15 cellular contexts compared by ENCODE assay signal in the genomic region with DNA sequence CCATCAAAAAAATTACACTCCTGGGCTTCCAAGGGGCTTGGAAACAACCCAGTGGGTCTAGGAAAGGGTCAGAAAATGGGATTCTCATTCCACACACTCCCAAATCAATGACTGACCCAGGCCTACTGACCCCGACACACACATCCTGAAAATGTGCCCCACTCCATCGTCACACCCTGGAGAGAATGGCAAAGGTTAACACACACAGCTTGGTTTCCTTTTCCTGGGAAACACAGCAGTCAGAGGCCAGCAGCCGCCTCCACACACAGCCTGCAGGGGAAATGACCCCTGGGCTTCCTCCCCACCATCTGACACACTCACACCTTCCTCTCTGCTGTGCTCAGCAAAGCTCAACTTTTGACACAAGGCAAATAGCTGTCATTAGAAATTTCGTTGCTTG. TPM values are rescaled to one million over a fixed set of nuclear protein-coding genes. Genes with fewer than 3 reads are reported as not detected.
DNase-seq lines count a peak whose midpoint lies in the region; ATAC-seq and TF ChIP-seq lines count a peak whose summit lies in the region.
"Had no signal": no experiment of that assay in that cellular context is flagged by ENCODE, and none has a peak within 500 bp of the region (broad histone marks: within the 10 kb centered on the region; RNA-seq: fewer than 3 reads in every experiment).

No MANE protein-coding gene starts in this region.

- H3K36me3 Mint-ChIP-seq in endothelial cell (ENCODE audit: low read depth, unreplicated experiment) (peaks cover 11% of the 10 kb centered on the region), type B pancreatic cell (no peaks in the 10 kb centered on the region)
- H3K36me3 Mint-ChIP-seq: CD4-positive, CD25-positive, alpha-beta regulatory T cell had no signal

- H3K27ac ChIP-seq in cardiac muscle cell (peak overlapping the region; percentile 81), mesodermal cell (ENCODE audit: low read depth, low read length, severe bottlenecking) (peak overlapping the region; percentile 2)
- H3K27ac ChIP-seq: 22Rv1, dorsolateral prefrontal cortex had no signal

- DNase-seq in cardiac muscle cell (ENCODE audit: low read depth in 1 of 2, low spot score in 1 of 2) (peak in 1 of 2 donors; percentile 21), Right ventricle myocardium superior (no peak), endothelial cell (ENCODE audit: low spot score) (peak; percentile 49), type B pancreatic cell (ENCODE audit: extremely low spot score, unreplicated experiment) (no peak), SHP77 (lab: John Stamatoyannopoulos, UW) (no peak), SW480 (ENCODE audit: low spot score) (no peak)
- DNase-seq: anterior cingulate cortex; CD4-positive, CD25-positive, alpha-beta regulatory T cell; NCI-H446 treated with DMSO at 0.1 percent for 48 hours; SK-N-SH; stimulated activated naive CD8-positive, alpha-beta T cell treated with anti-CD3 and anti-CD28 coated beads, Interleukin-15, Interleukin-2, amounts not matched to agents 100 U/mL and 50 U/mL, for 24 hours had no signal

- no peaks in the 10 kb centered on the region for H3K27me3 ChIP-seq in cardiac muscle cell
- H3K27me3 ChIP-seq: dorsolateral prefrontal cortex had no signal

- H3K9me3 ChIP-seq in cardiac muscle cell (ENCODE audit: low read depth) (no peaks in the 10 kb centered on the region), mesodermal cell (ENCODE audit: control insufficient read depth, low read length) (no peaks in the 10 kb centered on the region)
- H3K9me3 ChIP-seq: SK-N-SH had no signal

- no peak for TF ChIP-seq CTCF in cardiac muscle cell (IDR thresholded peaks at IDR 0.05; ENCODE audit: low read depth, low read length)
- no peak for TF ChIP-seq CTCF in endothelial cell (IDR thresholded peaks at IDR 0.05; ENCODE audit: unreplicated experiment)
- TF ChIP-seq CTCF in type B pancreatic cell (conservative IDR thresholded peaks at IDR 0.05), result no peak

- ATAC-seq in Right ventricle myocardium superior (ENCODE audit: poor library complexity) (no peak), GM18498 (IDR thresholded peaks at IDR 0.05; ENCODE audit: unreplicated experiment) (no peak)
- ATAC-seq: stimulated activated naive CD8-positive, alpha-beta T cell treated with anti-CD3 and anti-CD28 coated beads, Interleukin-15, Interleukin-2, amounts not matched to agents 100 U/mL and 50 U/mL, for 24 hours had no signal

- peaks cover 46% of the 10 kb centered on the region for H3K4me1 Mint-ChIP-seq in endothelial cell (ENCODE audit: unreplicated experiment)
- peaks cover 36% of the 10 kb centered on the region for H3K4me1 Mint-ChIP-seq in type B pancreatic cell (ENCODE audit: unreplicated experiment)

- intact Hi-C loops in Right ventricle myocardium superior (cut with DNase I), result no loop called here

- WGBS in mesodermal cell (ENCODE audit: insufficient coverage in 2 of 2), 2 experiments, result 51 to 61% methylated on average over 4 of the region's 4 CpGs

- H3K27me3 Mint-ChIP-seq in endothelial cell (ENCODE audit: unreplicated experiment) (peaks cover 4% of the 10 kb centered on the region), type B pancreatic cell (peaks cover 16% of the 10 kb centered on the region)

- H3K4me1 ChIP-seq in cardiac muscle cell (ENCODE audit: low read depth) (peaks cover 55% of the 10 kb centered on the region), mesodermal cell (ENCODE audit: control insufficient read depth, insufficient read depth, low read length, poor library complexity, severe bottlenecking) (peaks cover 24% of the 10 kb centered on the region)

- H3K9me3 Mint-ChIP-seq in endothelial cell (ENCODE audit: unreplicated experiment) (no peaks in the 10 kb centered on the region), type B pancreatic cell (peaks cover 5% of the 10 kb centered on the region)
- H3K9me3 Mint-ChIP-seq: CD4-positive, CD25-positive, alpha-beta regulatory T cell had no signal

- H3K36me3 ChIP-seq in cardiac muscle cell, result no peaks in the 10 kb centered on the region
- H3K36me3 ChIP-seq in mesodermal cell (ENCODE audit: control insufficient read depth, insufficient read depth, low read length), result peaks cover 10% of the 10 kb centered on the region

- H3K4me3 Mint-ChIP-seq in endothelial cell (ENCODE audit: unreplicated experiment), result no peak overlapping the region
- peak overlapping the region; percentile 32 for H3K4me3 Mint-ChIP-seq in type B pancreatic cell
- H3K4me3 Mint-ChIP-seq: CD4-positive, CD25-positive, alpha-beta regulatory T cell had no signal

- H3K4me3 ChIP-seq in cardiac muscle cell (no peak overlapping the region), mesodermal cell (ENCODE audit: extremely low read depth, insufficient read depth, low read length, poor library complexity, severe bottlenecking) (no peak overlapping the region)
- H3K4me3 ChIP-seq: dorsolateral prefrontal cortex had no signal

- H3K27ac Mint-ChIP-seq in endothelial cell (ENCODE audit: unreplicated experiment) (peak overlapping the region; percentile 71), type B pancreatic cell (peak overlapping the region; percentile 72)

RNA-seq across cellular contexts. Expression of a gene that starts 42.9 kb away (rescaled TPM):
- total RNA-seq in cardiac muscle cell, result 36.5 and 75.9 TPM in 2 replicates
- 32.2 and 48.1 TPM in 2 replicates for polyA plus RNA-seq in cardiac muscle cell
- total RNA-seq in Right ventricle myocardium superior, result 27.0 TPM
- total RNA-seq in endothelial cell (ENCODE audit: unreplicated experiment), result 59.9 TPM
- polyA plus RNA-seq in mesodermal cell (2013, experiment 1 of 2), result 29.9 TPM
- 27.2 TPM for polyA plus RNA-seq in mesodermal cell (2013, experiment 2 of 2)
- 22.3 and 38.6 TPM in 2 replicates for total RNA-seq in type B pancreatic cell (ENCODE audit: low replicate concordance)
